11 cellular contexts compared by ENCODE assay signal in the genomic region with DNA sequence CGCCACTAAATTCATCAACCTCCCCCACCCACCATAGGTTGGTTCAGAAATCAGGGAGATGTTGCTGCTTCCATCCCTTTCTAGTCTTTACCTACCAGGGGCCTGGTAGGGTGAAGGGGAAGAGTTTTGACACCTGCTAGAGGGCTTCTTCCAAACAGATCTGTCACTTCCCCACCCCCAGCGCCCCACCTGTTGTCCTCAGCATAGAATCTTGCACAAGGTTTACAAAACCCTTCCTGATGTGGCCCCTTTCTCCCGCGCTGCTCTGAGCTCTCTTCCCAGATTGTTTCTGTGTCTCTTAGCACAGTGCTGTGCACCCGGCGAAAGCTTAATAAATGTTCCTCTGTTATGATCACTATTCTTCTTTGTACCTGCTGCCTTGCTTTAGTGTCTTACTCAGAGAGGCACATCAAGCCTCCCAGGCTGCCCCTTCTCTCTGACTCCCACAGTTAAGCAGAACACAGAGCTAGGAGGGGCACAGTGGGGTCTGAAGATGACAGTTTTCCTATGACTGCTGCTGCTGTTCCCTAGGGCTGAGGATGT. TPM values are rescaled to one million over a fixed set of nuclear protein-coding genes. Genes with fewer than 3 reads are reported as not detected.
DNase-seq lines count a peak whose midpoint lies in the region; ATAC-seq, FAIRE-seq and TF ChIP-seq lines count a peak whose summit lies in the region.
"Had no signal": no experiment of that assay in that cellular context is flagged by ENCODE, and none has a peak within 500 bp of the region (broad histone marks: within the 10 kb centered on the region; RNA-seq: fewer than 3 reads in every experiment).

No MANE protein-coding gene starts in this region.

- intact Hi-C loops in Calu3 (cut with micrococcal nuclease; ENCODE audit: unreplicated experiment), result no loop called here
- intact Hi-C loops in pancreas (cut with DNase I), result no loop called here

- TF ChIP-seq CTCF in Calu3 (IDR thresholded peaks at IDR 0.05; ENCODE audit: unreplicated experiment) (no peak), nephron (IDR thresholded peaks at IDR 0.05; ENCODE audit: unreplicated experiment in 3 of 3) (no peak), pancreas (IDR thresholded peaks at IDR 0.05) (no peak)

- H3K27ac Mint-ChIP-seq in Calu3 (ENCODE audit: unreplicated experiment) (no peak overlapping the region), nephron (no peak overlapping the region)
- H3K27ac Mint-ChIP-seq in central memory CD8-positive, alpha-beta T cell (ENCODE audit: low read depth), result no peak overlapping the region

- FAIRE-seq in pancreas (lab: Jason Lieb, UNC), result no peak

- H3K36me3 Mint-ChIP-seq in Calu3 (ENCODE audit: insufficient read depth, unreplicated experiment), result peaks cover 21% of the 10 kb centered on the region
- H3K36me3 Mint-ChIP-seq in central memory CD8-positive, alpha-beta T cell (ENCODE audit: insufficient read depth), result peaks cover 8% of the 10 kb centered on the region
- H3K36me3 Mint-ChIP-seq in nephron (ENCODE audit: low read depth), result no peaks in the 10 kb centered on the region

- WGBS in HUES64, result 66% methylated on average over 6 of the region's 6 CpGs
- 72 to 77% methylated on average over 6 of the region's 6 CpGs for WGBS in pancreas, 2 donors

- no peak for DNase-seq in Calu3
- no peak for DNase-seq in central memory CD8-positive, alpha-beta T cell (ENCODE audit: low spot score in 2 of 2)
- DNase-seq in foreskin melanocyte, result no peak
- no peak for DNase-seq in pancreas
- DNase-seq in NCI-H1105 treated with DMSO at 0.1 percent for 48 hours (lab: John Stamatoyannopoulos, UW), result no peak
- DNase-seq: NCI-H524 had no signal

- H3K4me1 ChIP-seq in HUES64 (ENCODE audit: insufficient read depth, low read length), result peaks cover 17% of the 10 kb centered on the region
- H3K4me1 ChIP-seq in pancreas, result no peaks in the 10 kb centered on the region

- H3K9ac ChIP-seq in HUES64 (ENCODE audit: low read depth, low read length), result no peak overlapping the region

- H3K9me3 Mint-ChIP-seq in Calu3 (ENCODE audit: low read depth, unreplicated experiment) (no peaks in the 10 kb centered on the region), nephron (no peaks in the 10 kb centered on the region)
- no peaks in the 10 kb centered on the region for H3K9me3 Mint-ChIP-seq in central memory CD8-positive, alpha-beta T cell

- H3K27me3 ChIP-seq in HUES64 (ENCODE audit: insufficient read depth, low read length) (peaks cover 6% of the 10 kb centered on the region; the same call in 1 of the 2 replicates), pancreas (no peaks in the 10 kb centered on the region)
- H3K27me3 ChIP-seq: SJSA1 had no signal

- CTCF ChIA-PET in Calu3 (lab: Charles Lee), result interaction anchor here (0.7 to 1.4 kb wide), 2 partner anchors 12 to 17 kb away, joined by 3 read pairs; no protein-coding TSS in a partner anchor

- H3K4me1 Mint-ChIP-seq in Calu3 (ENCODE audit: low read depth, unreplicated experiment) (peaks cover 32% of the 10 kb centered on the region), nephron (peaks cover 19% of the 10 kb centered on the region)
- peaks cover 25% of the 10 kb centered on the region for H3K4me1 Mint-ChIP-seq in central memory CD8-positive, alpha-beta T cell

- H3K4me3 Mint-ChIP-seq in Calu3 (ENCODE audit: low read depth, unreplicated experiment) (peak overlapping the region; percentile 97), nephron (peak overlapping the region; percentile 88 to 91 (median 90))
- H3K4me3 Mint-ChIP-seq in central memory CD8-positive, alpha-beta T cell, result peak overlapping the region; percentile 93

- H3K27me3 Mint-ChIP-seq in Calu3 (ENCODE audit: unreplicated experiment) (no peaks in the 10 kb centered on the region), nephron (ENCODE audit: low read depth) (peaks cover 35% of the 10 kb centered on the region)
- no peaks in the 10 kb centered on the region for H3K27me3 Mint-ChIP-seq in central memory CD8-positive, alpha-beta T cell

- ATAC-seq in central memory CD8-positive, alpha-beta T cell (replicated peaks; ENCODE audit: extremely low read depth, poor library complexity, severe bottlenecking), result no peak
- no peak for ATAC-seq in GM21367 (IDR thresholded peaks at IDR 0.05; ENCODE audit: unreplicated experiment)
- no peak for ATAC-seq in pancreas

- H3K9me3 ChIP-seq in HUES64 (ENCODE audit: insufficient read depth, low read depth, low read length), result no peaks in the 10 kb centered on the region
- H3K9me3 ChIP-seq in pancreas, result no peaks in the 10 kb centered on the region
- H3K9me3 ChIP-seq: SJSA1 had no signal

- BruUV-seq in Calu3 (replicated peaks; lab: Mats Ljungman, UMichigan), result no TSS peak

- H3K27ac ChIP-seq in HUES64 (ENCODE audit: low read depth, low read length) (no peak overlapping the region), pancreas (no peak overlapping the region)
- H3K27ac ChIP-seq: SJSA1 had no signal

- H3K36me3 ChIP-seq in HUES64 (ENCODE audit: insufficient read depth, low read length) (no peaks in the 10 kb centered on the region), pancreas (no peaks in the 10 kb centered on the region)
- H3K36me3 ChIP-seq: SJSA1 had no signal

- peak overlapping the region; percentile 35 for H3K4me3 ChIP-seq in HUES64 (ENCODE audit: low read length)
- no peak overlapping the region for H3K4me3 ChIP-seq in pancreas
- H3K4me3 ChIP-seq: SJSA1 had no signal

RNA-seq across cellular contexts. Expression of gene C10orf95, which starts 11.2 kb away (rescaled TPM):
- 0.57 and 0.59 TPM in 2 replicates for total RNA-seq in Calu3 (2022)
- polyA plus RNA-seq in HUES64 (2013, experiment 1 of 2), result 0.15 TPM
- polyA plus RNA-seq in HUES64 (2013, experiment 2 of 2), result 0.44 TPM
- total RNA-seq in pancreas, result 1 to 10 TPM in 2 of 6 donors, under 1 TPM in 4; 0.37 to 1.1 (median 0.44) TPM
- 1 to 10 TPM in 1 of 2 donors, under 1 TPM in 1; 0.46 to 1.2 TPM for polyA plus RNA-seq in pancreas
- total RNA-seq: dermis microvascular lymphatic vessel endothelial cell, SJSA1 had no signal

RNA-seq across cellular contexts. Expression of gene CUEDC2, which starts 30.2 kb away (rescaled TPM):
- 38.1 and 43.8 TPM in 2 replicates for total RNA-seq in Calu3 (2022)
- 42.7 TPM for polyA plus RNA-seq in HUES64 (2013, experiment 1 of 2)
- polyA plus RNA-seq in HUES64 (2013, experiment 2 of 2), result 56.5 TPM
- 10 to 100 TPM; 18.9 to 25.3 (median 20.6) TPM for total RNA-seq in pancreas
- polyA plus RNA-seq in pancreas, result 10 to 100 TPM; 27.1 to 51.5 TPM

RNA-seq across cellular contexts. Expression of gene ACTR1A, which starts 39.9 kb away (rescaled TPM):
- 43.7 and 48.2 TPM in 2 replicates for total RNA-seq in Calu3 (2022)
- polyA plus RNA-seq in HUES64 (2013, experiment 1 of 2), result 76.3 TPM
- polyA plus RNA-seq in HUES64 (2013, experiment 2 of 2), result 81.5 TPM
- total RNA-seq in pancreas, result 10 to 100 TPM; 22.4 to 40.9 (median 27.4) TPM
- 10 to 100 TPM; 33.6 to 38.1 TPM for polyA plus RNA-seq in pancreas

RNA-seq across cellular contexts. Expression of gene SUFU, which starts 41.2 kb away (rescaled TPM):
- total RNA-seq in Calu3 (2022) (6.7 and 7.0 TPM in 2 replicates), pancreas (1 to 10 TPM; 1.9 to 7.8 (median 3.6) TPM)
- 8.1 TPM for polyA plus RNA-seq in HUES64 (2013, experiment 1 of 2)
- 8.8 TPM for polyA plus RNA-seq in HUES64 (2013, experiment 2 of 2)
- polyA plus RNA-seq in pancreas, result 1 to 10 TPM; 2.6 to 2.7 TPM

RNA-seq across cellular contexts. Expression of gene FBXL15, which starts 41.9 kb away (rescaled TPM):
- total RNA-seq in Calu3 (2022), result 5.5 and 6.4 TPM in 2 replicates
- 9.0 TPM for polyA plus RNA-seq in HUES64 (2013, experiment 1 of 2)
- polyA plus RNA-seq in HUES64 (2013, experiment 2 of 2), result 7.9 TPM
- 10 to 100 TPM in 5 of 6 donors, 1 to 10 TPM in 1; 10.0 to 13.6 (median 10.7) TPM for total RNA-seq in pancreas
- 10 to 100 TPM; 15.7 to 24.2 TPM for polyA plus RNA-seq in pancreas
